ENCODE assay signal across 1 cellular context in genomic region chr5:14179446-14179845, GRCh38.
TF ChIP-seq lines count a peak whose summit lies in the region.

No MANE protein-coding gene starts in this region.

TF ChIP-seq in HepG2, 621 proteins besides CTCF, POLR2A, EP300 and RAD21 (continued from another document):
- TF ChIP-seq PAXIP1 (CRISPR knock-in tag; conservative IDR thresholded peaks at IDR 0.05) (no peak), KAT8 (CRISPR knock-in tag; IDR thresholded peaks at IDR 0.05) (no peak), PPARG (CRISPR knock-in tag; conservative IDR thresholded peaks at IDR 0.05) (no peak)
